In the genomic region with DNA sequence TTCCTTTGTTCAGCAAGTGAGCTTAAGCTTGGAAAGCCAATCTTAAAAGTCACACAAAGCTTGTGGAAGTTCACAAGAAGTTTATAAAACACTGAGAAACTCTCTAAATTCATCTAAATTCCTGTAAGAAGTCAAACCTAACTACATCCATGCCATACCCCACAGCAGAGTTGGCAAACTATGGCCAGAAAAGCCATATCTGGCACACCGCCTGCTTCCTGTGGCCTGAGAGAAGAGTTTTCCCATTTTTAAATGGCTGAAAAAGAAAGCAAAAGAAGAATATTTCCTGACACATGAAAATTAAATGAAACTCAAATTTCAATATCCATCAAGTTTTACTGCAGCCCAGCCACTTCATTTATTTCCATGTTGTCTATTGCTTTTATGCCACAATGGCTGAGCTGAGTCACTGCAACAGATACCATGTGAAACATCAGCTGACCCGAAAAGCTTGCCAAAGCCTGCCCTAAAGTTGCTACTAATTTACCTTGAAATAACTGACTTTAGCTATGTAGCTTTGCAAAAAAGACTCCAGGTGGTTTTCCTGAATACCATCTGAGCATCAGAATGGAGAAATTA, we compare ENCODE assay signal across 10 cellular contexts.
DNase-seq lines count a peak whose midpoint lies in the region; ATAC-seq and TF ChIP-seq lines count a peak whose summit lies in the region.
"Had no signal": no experiment of that assay in that cellular context is flagged by ENCODE, and none has a peak within 500 bp of the region (broad histone marks: within the 10 kb centered on the region; RNA-seq: fewer than 3 reads in every experiment).

No MANE protein-coding gene starts in this region.

- H3K36me3 Mint-ChIP-seq in activated naive CD8-positive, alpha-beta T cell treated with anti-CD3 and anti-CD28 coated beads, Interleukin-2, amount 50 U/mL, for 24 hours (ENCODE audit: low read depth): peaks cover 19% of the 10 kb centered on the region

- no peak overlapping the region for H3K4me3 ChIP-seq in kidney epithelial cell (ENCODE audit: low read depth, low read length)

- ATAC-seq in activated naive CD8-positive, alpha-beta T cell treated with anti-CD3 and anti-CD28 coated beads, Interleukin-2, amount 50 U/mL, for 24 hours: peak; percentile 57
- no peak for ATAC-seq in omental fat pad (ENCODE audit: low FRiP score)
- ATAC-seq in GM21381 (IDR thresholded peaks at IDR 0.05; ENCODE audit: unreplicated experiment): no peak
- ATAC-seq in GM18873 (IDR thresholded peaks at IDR 0.05; ENCODE audit: low FRiP score, unreplicated experiment): no peak

- H3K27me3 Mint-ChIP-seq in activated naive CD8-positive, alpha-beta T cell treated with anti-CD3 and anti-CD28 coated beads, Interleukin-2, amount 50 U/mL, for 24 hours: no peaks in the 10 kb centered on the region

- no peaks in the 10 kb centered on the region for H3K9me3 Mint-ChIP-seq in activated naive CD8-positive, alpha-beta T cell treated with anti-CD3 and anti-CD28 coated beads, Interleukin-2, amount 50 U/mL, for 24 hours

- DNase-seq in AG08395 (ENCODE audit: low spot score) (peak; percentile 10), HT1080 (ENCODE audit: low read depth) (peak; percentile 16), kidney epithelial cell (ENCODE audit: low read depth) (peak; percentile 35), omental fat pad (ENCODE audit: low spot score) (no peak), SKM-1 (lab: John Stamatoyannopoulos, UW; ENCODE audit: unreplicated experiment) (no peak)
- DNase-seq in activated naive CD8-positive, alpha-beta T cell treated with anti-CD3 and anti-CD28 coated beads, Interleukin-2, amount 50 U/mL, for 24 hours: no peak
- DNase-seq: aorta, Calu3 had no signal

- peak overlapping the region; percentile 37 for H3K27ac Mint-ChIP-seq in activated naive CD8-positive, alpha-beta T cell treated with anti-CD3 and anti-CD28 coated beads, Interleukin-2, amount 50 U/mL, for 24 hours

- H3K4me1 Mint-ChIP-seq in activated naive CD8-positive, alpha-beta T cell treated with anti-CD3 and anti-CD28 coated beads, Interleukin-2, amount 50 U/mL, for 24 hours: peaks cover 35% of the 10 kb centered on the region

- TF ChIP-seq CTCF in kidney epithelial cell (IDR thresholded peaks at IDR 0.05; ENCODE audit: insufficient read depth, low read length, poor library complexity, severe bottlenecking) (no peak), omental fat pad (IDR thresholded peaks at IDR 0.05) (no peak)

- no peak overlapping the region for H3K4me3 Mint-ChIP-seq in activated naive CD8-positive, alpha-beta T cell treated with anti-CD3 and anti-CD28 coated beads, Interleukin-2, amount 50 U/mL, for 24 hours

- H3K27me3 ChIP-seq in kidney epithelial cell (ENCODE audit: control insufficient read depth, insufficient read depth, low read length): no peaks in the 10 kb centered on the region

- H3K36me3 ChIP-seq in kidney epithelial cell (ENCODE audit: control insufficient read depth, insufficient read depth, low read length): peaks cover 1% of the 10 kb centered on the region

Comparison
In these comparisons a context has a peak if more than half of its experiments do, and no peak if none do; other contexts are left out.
1. DNase-seq: peak in AG08395 (single experiment), HT1080 (single experiment) and kidney epithelial cell (single experiment); none in activated naive CD8-positive, alpha-beta T cell treated with anti-CD3 and anti-CD28 coated beads, Interleukin-2, amount 50 U/mL, for 24 hours (single experiment), omental fat pad (single experiment) and SKM-1 (single experiment).